19 cellular contexts compared by ENCODE assay signal in genomic region chr16:88766975-88767374, GRCh38. TPM values are rescaled to one million over a fixed set of nuclear protein-coding genes. Genes with fewer than 3 reads are reported as not detected.
A peak's percentile ranks its signal among the peaks of the same experiment; 100 is the strongest.
DNase-seq lines count a peak whose midpoint lies in the region; ATAC-seq and TF ChIP-seq lines count a peak whose summit lies in the region.
"Had no signal": no experiment of that assay in that cellular context is flagged by ENCODE, and none has a peak within 500 bp of the region (broad histone marks: within the 10 kb centered on the region; RNA-seq: fewer than 3 reads in every experiment).

No MANE protein-coding gene starts in this region.

- H4K91ac ChIP-seq in neuronal stem cell (ENCODE audit: low read depth, low read length, poor library complexity): no peak overlapping the region

- peaks cover 0 to 22% (median 3%) of the 10 kb centered on the region in 3 donors for H3K36me3 Mint-ChIP-seq in CD8-positive, alpha-beta memory T cell

- no peak overlapping the region for H2BK5ac ChIP-seq in neuronal stem cell (ENCODE audit: low read length)

- ATAC-seq in body of pancreas (no peak), HG02798 (IDR thresholded peaks at IDR 0.05; ENCODE audit: poor library complexity, unreplicated experiment) (no peak), HG02623 (IDR thresholded peaks at IDR 0.05; ENCODE audit: unreplicated experiment) (no peak)
- ATAC-seq: SK-N-SH treated with all-trans-retinoic acid at 6 μM for 48 hours had no signal

- H2BK15ac ChIP-seq in neuronal stem cell (ENCODE audit: low read length): peak overlapping the region; percentile 98

- H2AK5ac ChIP-seq in neuronal stem cell (ENCODE audit: low read depth, low read length): peak overlapping the region; percentile 99

- H3K14ac ChIP-seq in neuronal stem cell (ENCODE audit: low read length): no peak overlapping the region

- H3K9ac ChIP-seq in neuronal stem cell (ENCODE audit: low read depth, low read length, poor library complexity): peak overlapping the region; percentile 72

- H3K4me3 Mint-ChIP-seq in CD8-positive, alpha-beta memory T cell: peak overlapping the region in 2 of 7 donors; percentile 9 to 21
- H3K4me3 Mint-ChIP-seq: nephron had no signal

- H2BK12ac ChIP-seq in neuronal stem cell (ENCODE audit: low read length): peak overlapping the region; percentile 73

- no peak for DNase-seq in CD8-positive, alpha-beta memory T cell
- no peak for DNase-seq in body of pancreas
- DNase-seq in neuronal stem cell (ENCODE audit: low spot score): no peak
- no peak for DNase-seq in retina
- no peak for DNase-seq in NCI-H446 (lab: John Stamatoyannopoulos, UW)
- DNase-seq: activated T-cell treated with anti-CD3 and anti-CD28 coated beads, Interleukin-2, amount 50 U/mL, for 48 hours; cortex of kidney; hypothalamus; KG1; left ventricle myocardium inferior; NCI-H1105 treated with DMSO at 0.1 percent for 48 hours; NCI-H226; OCI-M1; stimulated activated naive CD4-positive, alpha-beta T cell had no signal

- no peaks in the 10 kb centered on the region for H3K36me3 ChIP-seq in CD8-positive, alpha-beta memory T cell (ENCODE audit: insufficient read depth, low read length)
- no peaks in the 10 kb centered on the region for H3K36me3 ChIP-seq in body of pancreas (replicated peaks in 1 of 2; ENCODE audit: insufficient read depth in 1 of 2, low read depth in 2 of 2)
- no peaks in the 10 kb centered on the region for H3K36me3 ChIP-seq in neuronal stem cell (replicated peaks in 1 of 2; ENCODE audit: control insufficient read depth in 2 of 2, insufficient read depth in 2 of 2, low read length in 2 of 2)
- H3K36me3 ChIP-seq: left ventricle myocardium inferior had no signal

- H3K4ac ChIP-seq in neuronal stem cell (ENCODE audit: low read length): no peak overlapping the region

- H3K9me3 Mint-ChIP-seq in CD8-positive, alpha-beta memory T cell: no peaks in the 10 kb centered on the region
- H3K9me3 Mint-ChIP-seq: nephron had no signal

- peak overlapping the region; percentile 9 for H2BK120ac ChIP-seq in neuronal stem cell (ENCODE audit: low read depth, low read length)

- H3K23ac ChIP-seq in neuronal stem cell (ENCODE audit: low read depth, low read length, poor library complexity): peak overlapping the region; percentile 95

- no peaks in the 10 kb centered on the region for H3K27me3 ChIP-seq in CD8-positive, alpha-beta memory T cell (ENCODE audit: insufficient read depth, low read length, poor library complexity, severe bottlenecking)
- H3K27me3 ChIP-seq in body of pancreas (no peaks in the 10 kb centered on the region), neuronal stem cell (ENCODE audit: control insufficient read depth in 3 of 3, insufficient read depth in 3 of 3, low read depth in 1 of 3, low read length in 3 of 3) (peaks cover 0 to 13% (median 0%) of the 10 kb centered on the region in 3 experiments)

- H3K4me1 Mint-ChIP-seq in CD8-positive, alpha-beta memory T cell: peaks cover 28 to 61% (median 31%) of the 10 kb centered on the region in 3 donors

- no peak for TF ChIP-seq POLR2A in body of pancreas (IDR thresholded peaks at IDR 0.05)

- intact Hi-C loops in body of pancreas (cut with DNase I): no loop called here

- H3K4me1 ChIP-seq in CD8-positive, alpha-beta memory T cell (ENCODE audit: insufficient read depth, low read length): peaks cover 41% of the 10 kb centered on the region
- peaks cover 94% of the 10 kb centered on the region for H3K4me1 ChIP-seq in body of pancreas
- peaks cover 21 to 63% of the 10 kb centered on the region in 2 donors for H3K4me1 ChIP-seq in neuronal stem cell (ENCODE audit: control insufficient read depth in 2 of 2, insufficient read depth in 1 of 2, low read depth in 1 of 2, low read length in 2 of 2)

- no peak overlapping the region for H3K4me2 ChIP-seq in neuronal stem cell (ENCODE audit: insufficient read depth, low read length, poor library complexity, severe bottlenecking)

- H3K27me3 Mint-ChIP-seq in CD8-positive, alpha-beta memory T cell: no peaks in the 10 kb centered on the region

- no peaks in the 10 kb centered on the region for H3K9me3 ChIP-seq in CD8-positive, alpha-beta memory T cell (ENCODE audit: low read length)
- no peaks in the 10 kb centered on the region for H3K9me3 ChIP-seq in body of pancreas
- peaks cover 0 to 2% of the 10 kb centered on the region in 2 donors for H3K9me3 ChIP-seq in neuronal stem cell (replicated peaks in 1 of 2; ENCODE audit: control insufficient read depth in 2 of 2, insufficient read depth in 1 of 2, low read depth in 1 of 2, low read length in 2 of 2)
- H3K9me3 ChIP-seq: left ventricle myocardium inferior had no signal

- CTCF ChIA-PET in CD8-positive, alpha-beta memory T cell (lab: Charles Lee): interaction anchor here (1.5 to 2.6 kb wide), 4 partner anchors 15 to 30 kb away, joined by 3 to 9 read pairs (median 5); no protein-coding TSS in a partner anchor

- no peak overlapping the region for H4K8ac ChIP-seq in neuronal stem cell (ENCODE audit: low read depth, low read length)

- TF ChIP-seq CTCF in 22Rv1 (IDR thresholded peaks at IDR 0.05) (no peak), body of pancreas (IDR thresholded peaks at IDR 0.05) (no peak)

- H3K27ac ChIP-seq in 22Rv1 (0 out of 2 replicates have a peak overlapping the region, but pooled peaks have one; percentile 15), body of pancreas (peak overlapping the region in 3 of 4 donors; percentile 52 to 84 (median 83)), neuronal stem cell (replicated peaks; ENCODE audit: low read length) (no peak overlapping the region)
- H3K27ac ChIP-seq in CD8-positive, alpha-beta memory T cell (ENCODE audit: low read depth, low read length): peak overlapping the region; percentile 51
- H3K27ac ChIP-seq: left ventricle myocardium inferior had no signal

- H3K18ac ChIP-seq in neuronal stem cell (ENCODE audit: low read length): no peak overlapping the region

- POLR2A ChIA-PET in CD8-positive, alpha-beta memory T cell (lab: Charles Lee): interaction anchor here (2.1 kb wide), 1 partner anchor 13 kb away, joined by 12 read pairs; no protein-coding TSS in a partner anchor

- no peak overlapping the region for H2AFZ ChIP-seq in neuronal stem cell (ENCODE audit: low read length)

- peak overlapping the region in 7 of 8 donors; percentile 17 to 84 (median 72) for H3K27ac Mint-ChIP-seq in CD8-positive, alpha-beta memory T cell
- H3K27ac Mint-ChIP-seq: nephron had no signal

- H3K4me3 ChIP-seq in CD8-positive, alpha-beta memory T cell (ENCODE audit: low read length): no peak overlapping the region
- H3K4me3 ChIP-seq in body of pancreas: no peak overlapping the region
- H3K4me3 ChIP-seq in neuronal stem cell (ENCODE audit: low read length in 2 of 2): no peak overlapping the region
- H3K4me3 ChIP-seq: left ventricle myocardium inferior had no signal

- WGBS in body of pancreas, 2 donors: 78 to 79% methylated on average over 11 of the region's 11 CpGs
- WGBS in neuronal stem cell (ENCODE audit: extremely low coverage in 2 of 2, insufficient read length in 2 of 2, insufficient replicate concordance in 1 of 2), 2 donors: no CpG with 5 or more reads among the region's 11 CpGs

- H3K79me1 ChIP-seq in neuronal stem cell (ENCODE audit: low read depth, low read length): peaks cover 5% of the 10 kb centered on the region

RNA-seq across cellular contexts. Expression of gene PIEZO1, which starts 18.0 kb away (rescaled TPM):
- total RNA-seq in CD8-positive, alpha-beta memory T cell: 100 to 1,000 TPM; 215 to 230 TPM
- 58.4 TPM for polyA plus RNA-seq in CD8-positive, alpha-beta memory T cell
- total RNA-seq in body of pancreas: 100 to 1,000 TPM in 1 of 2 donors, 10 to 100 TPM in 1; 61.0 to 269 TPM
- polyA plus RNA-seq in neuronal stem cell (2013, experiment 1 of 2): 8.0 TPM
- polyA plus RNA-seq in neuronal stem cell (2013, experiment 2 of 2): 9.2 TPM

RNA-seq across cellular contexts. Expression of gene CDT1, which starts 36.6 kb away (rescaled TPM):
- 100 to 1,000 TPM in 1 of 2 experiments, 10 to 100 TPM in 1; 97.6 to 106 TPM for total RNA-seq in CD8-positive, alpha-beta memory T cell
- polyA plus RNA-seq in CD8-positive, alpha-beta memory T cell: 0.26 TPM
- total RNA-seq in body of pancreas: 1 to 10 TPM in 1 of 2 donors, not detected in 1; 7.6 TPM
- 40.6 TPM for polyA plus RNA-seq in neuronal stem cell (2013, experiment 1 of 2)
- 40.0 TPM for polyA plus RNA-seq in neuronal stem cell (2013, experiment 2 of 2)

RNA-seq across cellular contexts. Expression of gene APRT, which starts 44.8 kb away (rescaled TPM):
- total RNA-seq in CD8-positive, alpha-beta memory T cell: 100 to 1,000 TPM; 338 to 348 TPM
- 490 TPM for polyA plus RNA-seq in CD8-positive, alpha-beta memory T cell
- total RNA-seq in body of pancreas: 100 to 1,000 TPM in 1 of 2 donors, 10 to 100 TPM in 1; 95.9 to 104 TPM
- polyA plus RNA-seq in neuronal stem cell (2013, experiment 1 of 2): 146 TPM
- polyA plus RNA-seq in neuronal stem cell (2013, experiment 2 of 2): 150 TPM

Comparison
In these comparisons a context has a peak if more than half of its experiments do, and no peak if none do; other contexts are left out.
1. RNA of gene CDT1, which starts 36.6 kb away (total RNA-seq): 97.6 to 106 TPM in CD8-positive, alpha-beta memory T cell; 7.6 TPM in body of pancreas; every median in the first group is over 10 times any median in the second.